In the genomic region with DNA sequence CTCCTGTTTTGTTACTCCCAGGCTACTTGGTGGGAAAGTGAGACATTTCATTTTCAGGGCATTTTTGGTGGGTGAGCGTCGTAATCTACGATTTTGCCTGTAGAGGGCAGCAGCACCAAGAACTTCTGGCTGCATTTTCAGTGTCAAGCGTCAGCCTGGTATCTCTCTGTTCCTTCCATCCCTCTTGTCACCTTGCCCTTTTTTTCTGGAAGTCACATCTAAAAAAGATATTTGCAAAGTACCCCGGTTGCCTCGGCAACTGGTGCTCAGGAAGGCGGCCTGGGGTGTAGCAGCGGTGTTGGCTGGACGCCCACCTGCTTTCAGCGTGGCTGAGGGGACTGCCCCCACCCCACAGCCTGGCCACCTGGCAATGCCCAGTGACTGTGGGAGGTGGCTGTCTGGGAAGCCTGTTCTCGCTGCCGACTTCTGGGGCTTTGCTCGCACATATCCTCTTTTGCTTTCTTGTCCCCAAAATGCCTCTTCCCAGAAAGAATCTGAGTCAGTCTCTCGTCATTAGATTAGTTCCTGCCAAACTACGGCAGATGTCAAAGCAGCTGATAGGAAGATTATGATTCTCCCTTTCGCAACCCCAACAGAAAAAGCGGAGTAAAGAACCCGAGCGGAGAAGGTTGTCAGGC, we compare ENCODE assay signal across 8 cellular contexts.
DNase-seq lines count a peak whose midpoint lies in the region; ATAC-seq and TF ChIP-seq lines count a peak whose summit lies in the region.

No MANE protein-coding gene starts in this region.

- peak overlapping the region; percentile 33 for H3K27ac Mint-ChIP-seq in activated naive CD4-positive, alpha-beta T cell treated with anti-CD3 and anti-CD28 coated beads for 36 hours

- no peaks in the 10 kb centered on the region for H3K9me3 Mint-ChIP-seq in activated naive CD4-positive, alpha-beta T cell treated with anti-CD3 and anti-CD28 coated beads for 36 hours

- peak overlapping the region; percentile 16 for H3K4me3 Mint-ChIP-seq in activated naive CD4-positive, alpha-beta T cell treated with anti-CD3 and anti-CD28 coated beads for 36 hours

- peaks cover 20% of the 10 kb centered on the region for H3K4me1 Mint-ChIP-seq in activated naive CD4-positive, alpha-beta T cell treated with anti-CD3 and anti-CD28 coated beads for 36 hours (ENCODE audit: low read depth)

- ATAC-seq in GM21390 (IDR thresholded peaks at IDR 0.05; ENCODE audit: unreplicated experiment) = peak; percentile 75
- peak; percentile 82 for ATAC-seq in aorta (ENCODE audit: low FRiP score)

- no peak overlapping the region for H3K27ac ChIP-seq in ovary
- no peak overlapping the region for H3K27ac ChIP-seq in aorta (ENCODE audit: low read depth in 1 of 2, low read length in 2 of 2)

- H3K4me3 ChIP-seq in ovary = peak overlapping the region; percentile 32
- H3K4me3 ChIP-seq in aorta (ENCODE audit: low read length in 2 of 2) = peak overlapping the region in 1 of 2 donors; percentile 6

- CTCF ChIA-PET in activated naive CD4-positive, alpha-beta T cell treated with anti-CD3 and anti-CD28 coated beads for 36 hours (lab: Charles Lee) = interaction anchor here (0.6 to 3.5 kb wide), 6 partner anchors 10 to 1696 kb away, joined by 3 to 15 read pairs (median 4); no protein-coding TSS in a partner anchor

- TF ChIP-seq POLR2A in ovary (IDR thresholded peaks at IDR 0.05) = no peak

- intact Hi-C loops in activated naive CD4-positive, alpha-beta T cell treated with anti-CD3 and anti-CD28 coated beads for 36 hours (cut with micrococcal nuclease) = loop anchor here (1.0 to 10.0 kb wide), 7 partner anchors 21 to 1132 kb away; a partner anchor contains a TSS
- intact Hi-C loops in ovary (cut with DNase I) = loop anchor here in 1 of 4 donors (10.0 kb wide), 1 partner anchor 432 kb away; no protein-coding TSS in a partner anchor
- intact Hi-C loops in aorta (cut with DNase I) = no loop called here

- H3K27me3 ChIP-seq in ovary (no peaks in the 10 kb centered on the region), aorta (ENCODE audit: control insufficient read depth in 1 of 2, insufficient read depth in 2 of 2, low read length in 1 of 2) (no peaks in the 10 kb centered on the region)

- H3K9me3 ChIP-seq in ovary (no peaks in the 10 kb centered on the region), aorta (ENCODE audit: control insufficient read depth, low read length) (no peaks in the 10 kb centered on the region)

- H3K27me3 Mint-ChIP-seq in activated naive CD4-positive, alpha-beta T cell treated with anti-CD3 and anti-CD28 coated beads for 36 hours (ENCODE audit: low read depth) = peaks cover 5% of the 10 kb centered on the region

- no peak for TF ChIP-seq EP300 in ovary (IDR thresholded peaks at IDR 0.05)

- DNase-seq in DMS 273 treated with DMSO at 0.1 percent for 48 hours (lab: John Stamatoyannopoulos, UW) (peak; percentile 32), HuH-7 (ENCODE audit: low spot score) (peak; percentile 26), OCI-M1 (lab: John Stamatoyannopoulos, UW) (peak; percentile 67), germinal center (ENCODE audit: low spot score) (peak; percentile 51), ovary (peak; percentile 45 to 69 (median 47)), aorta (peak; percentile 76 to 88)
- DNase-seq in activated naive CD4-positive, alpha-beta T cell treated with anti-CD3 and anti-CD28 coated beads for 36 hours = peak; percentile 68

- WGBS in ovary, 3 donors = 1 to 2% (median 2%) methylated on average over 19 of the region's 19 CpGs
- WGBS in aorta, 2 donors = 8 to 9% methylated on average over 19 of the region's 19 CpGs

- H3K4me1 ChIP-seq in ovary (ENCODE audit: insufficient read depth) (peaks cover 3% of the 10 kb centered on the region), aorta (ENCODE audit: control insufficient read depth in 1 of 2, insufficient read depth in 2 of 2, low read length in 2 of 2) (no peaks in the 10 kb centered on the region)

- TF ChIP-seq CTCF in ovary (IDR thresholded peaks at IDR 0.05) = peak; percentile 16 to 62 (median 42)

- no peaks in the 10 kb centered on the region for H3K36me3 Mint-ChIP-seq in activated naive CD4-positive, alpha-beta T cell treated with anti-CD3 and anti-CD28 coated beads for 36 hours (ENCODE audit: low read depth)

- no peaks in the 10 kb centered on the region for H3K36me3 ChIP-seq in ovary
- no peaks in the 10 kb centered on the region for H3K36me3 ChIP-seq in aorta (ENCODE audit: control insufficient read depth in 1 of 2, insufficient read depth in 2 of 2, low read length in 1 of 2)

Comparison
In these comparisons a context has a peak if more than half of its experiments do, and no peak if none do; other contexts are left out.
1. DNase-seq: peak in every context shown above with its lines; median percentile 82 in aorta; 68 in activated naive CD4-positive, alpha-beta T cell treated with anti-CD3 and anti-CD28 coated beads for 36 hours; 67 in OCI-M1; 51 in germinal center; 47 in ovary; 32 in DMS 273 treated with DMSO at 0.1 percent for 48 hours; 26 in HuH-7.